In genomic region chr16:48067388-48067787, GRCh38 we compare ENCODE assay signal across 33 cellular contexts.
"Had no signal": no experiment of that assay in that cellular context is flagged by ENCODE, and none has a peak within 500 bp of the region (broad histone marks: within the 10 kb centered on the region; RNA-seq: fewer than 3 reads in every experiment).

No MANE protein-coding gene starts in this region.

- H3K27ac ChIP-seq: KMS-11, SJSA1, VCaP had no signal

- DNase-seq: activated B cell treated with CpG ODN at 0.5 μM for 24 hours; activated CD4-positive, alpha-beta memory T cell treated with anti-CD3 and anti-CD28 coated beads, Interleukin-2, amount 10 ng/mL, durations not matched to agents 7 days and 5 days; activated CD4-positive, alpha-beta T cell treated with anti-CD3 and anti-CD28 coated beads for 4 hours; activated CD4-positive, alpha-beta T cell treated with anti-CD3 and anti-CD28 coated beads, Interleukin-2, amount 50 U/mL, for 1 hour; activated CD4-positive, CD25-positive, alpha-beta regulatory T cell treated with anti-CD3 and anti-CD28 coated beads, Interleukin-2, amount 50 U/mL, for 72 hours; activated CD8-positive, alpha-beta memory T cell treated with anti-CD3 and anti-CD28 coated beads for 24 hours; activated CD8-positive, alpha-beta memory T cell treated with anti-CD3 and anti-CD28 coated beads, Interleukin-2, amount 10 ng/mL, durations not matched to agents 7 days and 5 days; activated CD8-positive, alpha-beta memory T cell treated with anti-CD3 and anti-CD28 coated beads, Interleukin-2, amount 50 U/mL, for 48 hours; activated effector memory CD4-positive, alpha-beta T cell treated with Interleukin-2 at 50 U/mL for 16 hours; activated naive CD4-positive, alpha-beta T cell treated with anti-CD3 and anti-CD28 coated beads, Interleukin-2, amount 10 ng/mL, durations not matched to agents 7 days and 5 days; activated naive CD8-positive, alpha-beta T cell treated with anti-CD3 and anti-CD28 coated beads, Interleukin-2, amount 50 U/mL, for 24 hours; activated T-cell treated with anti-CD3 and anti-CD28 coated beads, Interleukin-2, amount 50 U/mL, for 48 hours; anterior cingulate cortex; central memory CD4-positive, alpha-beta T cell; MM.1S; MV-4-11; NCI-H1092; NCI-H1417; NCI-H146; NCI-H187; NCI-H2029 treated with DMSO at 0.1 percent for 48 hours; NCI-H2107; NCI-H2171 treated with DMSO at 0.1 percent for 48 hours; NCI-H226; NCI-H524 treated with DMSO at 0.1 percent for 48 hours; RPMI8226; SHP77 treated with DMSO at 0.1 percent for 48 hours; T-cell; T-helper 17 cell; T-helper 9 cell had no signal

- H3K4me2 ChIP-seq: KMS-11 had no signal

- H3K9me3 ChIP-seq: SJSA1 had no signal

- H3K9ac ChIP-seq: KMS-11 had no signal

- H3K36me3 ChIP-seq: SJSA1 had no signal

- H3K27me3 ChIP-seq: SJSA1 had no signal

- H3K4me3 ChIP-seq: SJSA1 had no signal

- H3K4me1 ChIP-seq: SJSA1 had no signal
